In genomic region chr2:202635441-202636296, GRCh38 we compare ENCODE assay signal across 8 cellular contexts. TPM values are rescaled to one million over a fixed set of nuclear protein-coding genes. Genes with fewer than 3 reads are reported as not detected.
DNase-seq lines count a peak whose midpoint lies in the region; ATAC-seq, FAIRE-seq and TF ChIP-seq lines count a peak whose summit lies in the region.

No MANE protein-coding gene starts in this region.

- intact Hi-C loops in activated T-helper 2 cell treated with anti-CD3 and anti-CD28 coated beads, Interferon-gamma antibody, Interleukin-2, Interleukin-4, amounts not matched to agents 10 μg/mL and 5 μg/mL and 100 μg/mL, durations not matched to agents 14 hours and 24 hours and 36 hours (cut with micrococcal nuclease), result loop anchor here (2.0 to 10.0 kb wide), 4 partner anchors 48 to 371 kb away; partner anchors contain the start of genes NOP58 and WDR12

- no peaks in the 10 kb centered on the region for H3K9me3 Mint-ChIP-seq in activated T-helper 2 cell treated with anti-CD3 and anti-CD28 coated beads, Interferon-gamma antibody, Interleukin-2, Interleukin-4, amounts not matched to agents 10 μg/mL and 5 μg/mL and 100 μg/mL, durations not matched to agents 14 hours and 24 hours and 36 hours
- peaks cover 4% of the 10 kb centered on the region for H3K9me3 Mint-ChIP-seq in nephron progenitor cell
- no peaks in the 10 kb centered on the region for H3K9me3 Mint-ChIP-seq in stimulated activated naive CD8-positive, alpha-beta T cell treated with anti-CD3 and anti-CD28 coated beads, Interleukin-15, amount 100 ng/mL, for 72 hours

- ATAC-seq in GM21825 (IDR thresholded peaks at IDR 0.05; ENCODE audit: unreplicated experiment), result peak; percentile 66
- peak; percentile 64 for ATAC-seq in stimulated activated naive CD8-positive, alpha-beta T cell treated with anti-CD3 and anti-CD28 coated beads, Interleukin-15, amount 100 ng/mL, for 72 hours

- peak overlapping the region; percentile 73; the same call in 1 of the 2 replicates for H3K9ac ChIP-seq in KMS-11

- peak; percentile 65 for FAIRE-seq in RCC 7860 (lab: Jason Lieb, UNC)

- no peaks in the 10 kb centered on the region for H3K27me3 ChIP-seq in KMS-11 (ENCODE audit: insufficient read depth, low read depth)

- peak overlapping the region; percentile 18 for H3K4me3 ChIP-seq in KMS-11 (IDR thresholded peaks at IDR 0.05; ENCODE audit: insufficient read depth, low read depth, low read length)

- no peak for TF ChIP-seq CTCF in KMS-11 (conservative IDR thresholded peaks at IDR 0.05; ENCODE audit: low read depth, low read length)
- TF ChIP-seq CTCF in nephron progenitor cell (IDR thresholded peaks at IDR 0.05), result no peak

- H3K27ac ChIP-seq in KMS-11, result peak overlapping the region; percentile 45; the same call in 1 of the 2 replicates

- peaks cover 42% of the 10 kb centered on the region for H3K4me1 Mint-ChIP-seq in activated T-helper 2 cell treated with anti-CD3 and anti-CD28 coated beads, Interferon-gamma antibody, Interleukin-2, Interleukin-4, amounts not matched to agents 10 μg/mL and 5 μg/mL and 100 μg/mL, durations not matched to agents 14 hours and 24 hours and 36 hours (ENCODE audit: low read depth)
- peaks cover 31% of the 10 kb centered on the region for H3K4me1 Mint-ChIP-seq in nephron progenitor cell
- H3K4me1 Mint-ChIP-seq in stimulated activated naive CD8-positive, alpha-beta T cell treated with anti-CD3 and anti-CD28 coated beads, Interleukin-15, amount 100 ng/mL, for 72 hours, result peaks cover 55% of the 10 kb centered on the region

- H2AFZ ChIP-seq in KMS-11 (ENCODE audit: low read depth), result peak overlapping the region; percentile 52

- peak overlapping the region; percentile 49 for H3K4me2 ChIP-seq in KMS-11

- H3K4me3 Mint-ChIP-seq in activated T-helper 2 cell treated with anti-CD3 and anti-CD28 coated beads, Interferon-gamma antibody, Interleukin-2, Interleukin-4, amounts not matched to agents 10 μg/mL and 5 μg/mL and 100 μg/mL, durations not matched to agents 14 hours and 24 hours and 36 hours (ENCODE audit: low read depth), result peak overlapping the region; percentile 84
- peak overlapping the region; percentile 92 for H3K4me3 Mint-ChIP-seq in nephron progenitor cell
- H3K4me3 Mint-ChIP-seq in stimulated activated naive CD8-positive, alpha-beta T cell treated with anti-CD3 and anti-CD28 coated beads, Interleukin-15, amount 100 ng/mL, for 72 hours, result peak overlapping the region; percentile 90 to 98

- H3K36me3 ChIP-seq in KMS-11 (ENCODE audit: insufficient read depth), result no peaks in the 10 kb centered on the region

- peak overlapping the region; percentile 93 for H3K27ac Mint-ChIP-seq in activated T-helper 2 cell treated with anti-CD3 and anti-CD28 coated beads, Interferon-gamma antibody, Interleukin-2, Interleukin-4, amounts not matched to agents 10 μg/mL and 5 μg/mL and 100 μg/mL, durations not matched to agents 14 hours and 24 hours and 36 hours
- peak overlapping the region; percentile 89 for H3K27ac Mint-ChIP-seq in nephron progenitor cell
- peak overlapping the region; percentile 91 to 99 for H3K27ac Mint-ChIP-seq in stimulated activated naive CD8-positive, alpha-beta T cell treated with anti-CD3 and anti-CD28 coated beads, Interleukin-15, amount 100 ng/mL, for 72 hours

- no peaks in the 10 kb centered on the region for H3K27me3 Mint-ChIP-seq in activated T-helper 2 cell treated with anti-CD3 and anti-CD28 coated beads, Interferon-gamma antibody, Interleukin-2, Interleukin-4, amounts not matched to agents 10 μg/mL and 5 μg/mL and 100 μg/mL, durations not matched to agents 14 hours and 24 hours and 36 hours (ENCODE audit: low read depth)
- H3K27me3 Mint-ChIP-seq in nephron progenitor cell (ENCODE audit: low read depth, poor library complexity), result no peaks in the 10 kb centered on the region
- no peaks in the 10 kb centered on the region for H3K27me3 Mint-ChIP-seq in stimulated activated naive CD8-positive, alpha-beta T cell treated with anti-CD3 and anti-CD28 coated beads, Interleukin-15, amount 100 ng/mL, for 72 hours

- H4K20me1 ChIP-seq in KMS-11 (ENCODE audit: insufficient read depth), result no peaks in the 10 kb centered on the region

- no peaks in the 10 kb centered on the region for H3K36me3 Mint-ChIP-seq in activated T-helper 2 cell treated with anti-CD3 and anti-CD28 coated beads, Interferon-gamma antibody, Interleukin-2, Interleukin-4, amounts not matched to agents 10 μg/mL and 5 μg/mL and 100 μg/mL, durations not matched to agents 14 hours and 24 hours and 36 hours (ENCODE audit: low read depth)
- H3K36me3 Mint-ChIP-seq in nephron progenitor cell (ENCODE audit: low read depth), result peaks cover 23% of the 10 kb centered on the region

- DNase-seq in EL, result peak; percentile 69
- peak; percentile 88 for DNase-seq in RCC 7860 (ENCODE audit: low spot score)
- DNase-seq in activated T-helper 2 cell treated with anti-CD3 and anti-CD28 coated beads, Interferon-gamma antibody, Interleukin-2, Interleukin-4, amounts not matched to agents 10 μg/mL and 5 μg/mL and 100 μg/mL, durations not matched to agents 14 hours and 24 hours and 36 hours (ENCODE audit: low spot score), result peak; percentile 74
- peak; percentile 31 for DNase-seq in fibroblast of peridontal ligament (ENCODE audit: extremely low read depth)
- DNase-seq in nephron progenitor cell, result peak; percentile 89
- DNase-seq in stimulated activated naive CD8-positive, alpha-beta T cell treated with anti-CD3 and anti-CD28 coated beads, Interleukin-15, amount 100 ng/mL, for 72 hours, result peak; percentile 83 to 85

- peaks cover 7% of the 10 kb centered on the region; the same call in 1 of the 2 replicates for H3K79me2 ChIP-seq in KMS-11 (ENCODE audit: insufficient read depth, low read depth)

- H3K4me1 ChIP-seq in KMS-11 (ENCODE audit: low read depth, poor library complexity, severe bottlenecking), result peaks cover 15% of the 10 kb centered on the region

RNA-seq across cellular contexts. Expression of gene FAM117B, which starts 0.9 kb away (rescaled TPM):
- 8.3 and 9.2 TPM in 2 replicates for total RNA-seq in activated T-helper 2 cell treated with anti-CD3 and anti-CD28 coated beads, Interferon-gamma antibody, Interleukin-2, Interleukin-4, amounts not matched to agents 10 μg/mL and 5 μg/mL and 100 μg/mL, durations not matched to agents 14 hours and 24 hours and 36 hours

Comparison
In these comparisons a context has a peak if more than half of its experiments do, and no peak if none do; other contexts are left out.
1. Peak in every context shown above with its lines: DNase-seq, ATAC-seq, H3K4me3 ChIP-seq and H3K27ac ChIP-seq.
2. DNase-seq: peak in every context shown above with its lines; median percentile 89 in nephron progenitor cell; 88 in RCC 7860; 84 in stimulated activated naive CD8-positive, alpha-beta T cell treated with anti-CD3 and anti-CD28 coated beads, Interleukin-15, amount 100 ng/mL, for 72 hours; 74 in activated T-helper 2 cell treated with anti-CD3 and anti-CD28 coated beads, Interferon-gamma antibody, Interleukin-2, Interleukin-4, amounts not matched to agents 10 μg/mL and 5 μg/mL and 100 μg/mL, durations not matched to agents 14 hours and 24 hours and 36 hours; 69 in EL; 31 in fibroblast of peridontal ligament.